ENCODE assay signal across 1 cellular context in genomic region chr2:127081826-127082633, GRCh38.
TF ChIP-seq lines count a peak whose summit lies in the region.

No MANE protein-coding gene starts in this region.

TF ChIP-seq in GM12878, 131 proteins besides CTCF, POLR2A, EP300 and RAD21 (continued from another document):
- no peak for TF ChIP-seq ZBTB4 (CRISPR knock-in tag; IDR thresholded peaks at IDR 0.05)
- TF ChIP-seq RFX5 (IDR thresholded peaks at IDR 0.05; ENCODE audit: low read depth, low read length) = no peak
- TF ChIP-seq USF2 (IDR thresholded peaks at IDR 0.05; ENCODE audit: borderline replicate concordance, low read depth, low read length) = no peak
- TF ChIP-seq CHD1 (IDR thresholded peaks at IDR 0.05; ENCODE audit: low read depth, low read length) = no peak
- TF ChIP-seq PKNOX1 (IDR thresholded peaks at IDR 0.05) = peak; percentile 87
- no peak for TF ChIP-seq RELA (IDR thresholded peaks at IDR 0.05; ENCODE audit: borderline replicate concordance, partially characterized antibody)
- TF ChIP-seq PBX3 (IDR thresholded peaks at IDR 0.05; ENCODE audit: insufficient replicate concordance, low read depth, low read length) = no peak
- TF ChIP-seq ZNF24 (IDR thresholded peaks at IDR 0.05) = no peak
- TF ChIP-seq CHD2 (IDR thresholded peaks at IDR 0.05; ENCODE audit: borderline replicate concordance, low read depth, low read length) = no peak
- TF ChIP-seq NR2F1 (conservative IDR thresholded peaks at IDR 0.05) = peak; percentile 29; the same call in 1 of the 2 replicates
- TF ChIP-seq EZH2 (IDR thresholded peaks at IDR 0.05; ENCODE audit: borderline replicate concordance, control insufficient read depth, low read depth, low read length) = no peak
- no peak for TF ChIP-seq IRF3 (IDR thresholded peaks at IDR 0.05)
- no peak for TF ChIP-seq ATF3 (IDR thresholded peaks at IDR 0.05; ENCODE audit: borderline replicate concordance, extremely low read depth, low read depth, low read length)
- TF ChIP-seq FOXK2 (IDR thresholded peaks at IDR 0.05) = no peak
- TF ChIP-seq SMC3 (IDR thresholded peaks at IDR 0.05; ENCODE audit: borderline replicate concordance, low read length) = no peak
- no peak for TF ChIP-seq USF1 (IDR thresholded peaks at IDR 0.05; ENCODE audit: borderline replicate concordance, extremely low read length, insufficient read depth, low read depth, low read length)
- TF ChIP-seq TARDBP (IDR thresholded peaks at IDR 0.05; ENCODE audit: borderline replicate concordance) = no peak
- TF ChIP-seq RBBP5 (conservative IDR thresholded peaks at IDR 0.05) = no peak
- no peak for TF ChIP-seq SIX5 (IDR thresholded peaks at IDR 0.05; ENCODE audit: low read depth, low read length, severe bottlenecking)
- TF ChIP-seq KDM1A (IDR thresholded peaks at IDR 0.05; ENCODE audit: borderline replicate concordance) = no peak
- 0 out of 2 replicates have a peak, but pooled peaks have one; percentile 28 for TF ChIP-seq ATF7 (IDR thresholded peaks at IDR 0.05; ENCODE audit: low read depth)
- TF ChIP-seq STAT3 (IDR thresholded peaks at IDR 0.05; ENCODE audit: low read depth, low read length) = no peak
- TF ChIP-seq IKZF1 (conservative IDR thresholded peaks at IDR 0.05) = peak; percentile 78
